13 cellular contexts compared by ENCODE assay signal in genomic region chr11:118238947-118239346, GRCh38. TPM values are rescaled to one million over a fixed set of nuclear protein-coding genes. Genes with fewer than 3 reads are reported as not detected.
DNase-seq lines count a peak whose midpoint lies in the region; ATAC-seq and TF ChIP-seq lines count a peak whose summit lies in the region.
"Had no signal": no experiment of that assay in that cellular context is flagged by ENCODE, and none has a peak within 500 bp of the region (broad histone marks: within the 10 kb centered on the region; RNA-seq: fewer than 3 reads in every experiment).

No MANE protein-coding gene starts in this region.

- intact Hi-C loops in left ventricle myocardium inferior (cut with micrococcal nuclease) (no loop called here), heart left ventricle (cut with DNase I) (no loop called here)

- H3K4me1 Mint-ChIP-seq in T-helper 17 cell, result peaks cover 69% of the 10 kb centered on the region
- peaks cover 63% of the 10 kb centered on the region for H3K4me1 Mint-ChIP-seq in endothelial cell (ENCODE audit: unreplicated experiment)
- peaks cover 12% of the 10 kb centered on the region for H3K4me1 Mint-ChIP-seq in type B pancreatic cell (ENCODE audit: unreplicated experiment)

- H3K27me3 ChIP-seq in left ventricle myocardium inferior (ENCODE audit: low read depth) (no peaks in the 10 kb centered on the region), heart left ventricle (no peaks in the 10 kb centered on the region)

- H3K27ac ChIP-seq in left ventricle myocardium inferior (replicated peaks) (peak overlapping the region; percentile 39), heart left ventricle (peak overlapping the region in 2 of 12 donors; percentile 7 to 90)
- H3K27ac ChIP-seq: C4-2B had no signal

- H3K27ac Mint-ChIP-seq in T-helper 17 cell, result peak overlapping the region; percentile 97
- peak overlapping the region; percentile 88 for H3K27ac Mint-ChIP-seq in endothelial cell (ENCODE audit: unreplicated experiment)
- H3K27ac Mint-ChIP-seq in type B pancreatic cell, result peak overlapping the region; percentile 30

- H3K36me3 ChIP-seq in left ventricle myocardium inferior, result no peaks in the 10 kb centered on the region
- H3K36me3 ChIP-seq in heart left ventricle, result no peaks in the 10 kb centered on the region

- H3K9me3 ChIP-seq in left ventricle myocardium inferior (replicated peaks), result no peaks in the 10 kb centered on the region
- no peaks in the 10 kb centered on the region for H3K9me3 ChIP-seq in heart left ventricle
- no peaks in the 10 kb centered on the region for H3K9me3 ChIP-seq in T-helper 17 cell (ENCODE audit: control insufficient read depth, low read length, poor library complexity, severe bottlenecking)

- TF ChIP-seq CTCF in left ventricle myocardium inferior (IDR thresholded peaks at IDR 0.05; ENCODE audit: borderline replicate concordance), result no peak
- no peak for TF ChIP-seq CTCF in heart left ventricle (IDR thresholded peaks at IDR 0.05)
- TF ChIP-seq CTCF in endothelial cell (IDR thresholded peaks at IDR 0.05; ENCODE audit: unreplicated experiment), result no peak
- no peak for TF ChIP-seq CTCF in type B pancreatic cell (conservative IDR thresholded peaks at IDR 0.05)

- peaks cover 52% of the 10 kb centered on the region for H3K4me1 ChIP-seq in left ventricle myocardium inferior
- H3K4me1 ChIP-seq in heart left ventricle, result peaks cover 0 to 65% (median 16%) of the 10 kb centered on the region in 12 donors

- TF ChIP-seq POLR2A in heart left ventricle (IDR thresholded peaks at IDR 0.05), result no peak

- H3K27me3 Mint-ChIP-seq in T-helper 17 cell (no peaks in the 10 kb centered on the region), endothelial cell (ENCODE audit: unreplicated experiment) (peaks cover 8% of the 10 kb centered on the region), type B pancreatic cell (peaks cover 18% of the 10 kb centered on the region)

- H3K9me3 Mint-ChIP-seq in endothelial cell (ENCODE audit: unreplicated experiment), result no peaks in the 10 kb centered on the region
- H3K9me3 Mint-ChIP-seq in type B pancreatic cell, result no peaks in the 10 kb centered on the region

- H3K4me3 Mint-ChIP-seq in T-helper 17 cell (peak overlapping the region; percentile 55), endothelial cell (ENCODE audit: unreplicated experiment) (no peak overlapping the region), type B pancreatic cell (no peak overlapping the region)

- no peak for DNase-seq in left ventricle myocardium inferior
- DNase-seq in heart left ventricle, result no peak
- DNase-seq in T-helper 17 cell, result no peak
- DNase-seq in endothelial cell (ENCODE audit: low spot score), result no peak
- DNase-seq in type B pancreatic cell (ENCODE audit: extremely low spot score, unreplicated experiment), result no peak
- DNase-seq in DMS53 (lab: John Stamatoyannopoulos, UW), result no peak
- no peak for DNase-seq in RKO (ENCODE audit: low spot score)
- no peak for DNase-seq in stimulated activated CD4-positive, alpha-beta T cell treated with anti-CD3 and anti-CD28 coated beads, Interleukin-4, amount 100 ng/mL, for 1 hour
- DNase-seq: amygdala, NCI-H2227 treated with DMSO at 0.1 percent for 48 hours, right cardiac atrium had no signal

- H3K36me3 Mint-ChIP-seq in T-helper 17 cell (ENCODE audit: low read depth), result peaks cover 14% of the 10 kb centered on the region
- H3K36me3 Mint-ChIP-seq in endothelial cell (ENCODE audit: low read depth, unreplicated experiment), result peaks cover 10% of the 10 kb centered on the region
- peaks cover under 1% of the 10 kb centered on the region for H3K36me3 Mint-ChIP-seq in type B pancreatic cell

- ATAC-seq in heart left ventricle (no peak), T-helper 17 cell (peak; percentile 4)

- H3K4me3 ChIP-seq in left ventricle myocardium inferior (no peak overlapping the region), heart left ventricle (peak overlapping the region in 1 of 12 donors; percentile 23)

RNA-seq across cellular contexts. Expression of gene MPZL3, which starts 13.2 kb away (rescaled TPM):
- total RNA-seq in left ventricle myocardium inferior, result 2.7 TPM
- 1 to 10 TPM; 1.3 to 6.2 (median 3.3) TPM for total RNA-seq in heart left ventricle
- 1 to 10 TPM; 1.3 to 4.2 TPM for polyA plus RNA-seq in heart left ventricle
- 10 to 100 TPM; 24.5 to 26.4 TPM for total RNA-seq in T-helper 17 cell
- total RNA-seq in endothelial cell (ENCODE audit: unreplicated experiment), result 10.7 TPM
- 10.2 and 32.1 TPM in 2 replicates for total RNA-seq in type B pancreatic cell (ENCODE audit: low replicate concordance)
- total RNA-seq: LHCN-M2 had no signal

RNA-seq across cellular contexts. Expression of gene JAML, which starts 14.1 kb away (rescaled TPM):
- 2.9 TPM for total RNA-seq in left ventricle myocardium inferior
- 10 to 100 TPM in 2 of 9 donors, 1 to 10 TPM in 6, under 1 TPM in 1; 0.90 to 18.4 (median 2.0) TPM for total RNA-seq in heart left ventricle
- 1 to 10 TPM; 1.4 to 1.6 TPM for polyA plus RNA-seq in heart left ventricle
- total RNA-seq in T-helper 17 cell, result 10 to 100 TPM; 79.9 to 84.0 TPM
- 0.31 TPM for total RNA-seq in endothelial cell (ENCODE audit: unreplicated experiment)
- 0.19 and 0.57 TPM in 2 replicates for total RNA-seq in type B pancreatic cell (ENCODE audit: low replicate concordance)
- total RNA-seq: LHCN-M2 had no signal

RNA-seq across cellular contexts. Expression of gene MPZL2, which starts 25.1 kb away (rescaled TPM):
- total RNA-seq in left ventricle myocardium inferior (13.4 TPM), heart left ventricle (10 to 100 TPM in 7 of 9 donors, 1 to 10 TPM in 2; 8.3 to 29.6 (median 13.2) TPM), T-helper 17 cell (under 1 TPM; 0.50 to 0.99 TPM), endothelial cell (ENCODE audit: unreplicated experiment) (1.0 TPM), type B pancreatic cell (ENCODE audit: low replicate concordance) (32.7 and 113 TPM in 2 replicates)
- 1 to 10 TPM; 7.4 to 7.7 TPM for polyA plus RNA-seq in heart left ventricle
- total RNA-seq: LHCN-M2 had no signal

Comparison
In these comparisons a context has a peak if more than half of its experiments do, and no peak if none do; other contexts are left out.
1. H3K27ac Mint-ChIP-seq: peak in every context shown above with its lines; median percentile 97 in T-helper 17 cell; 88 in endothelial cell; 30 in type B pancreatic cell.
2. RNA of gene JAML, which starts 14.1 kb away (total RNA-seq): 79.9 to 84.0 TPM in T-helper 17 cell; 2.9 TPM in left ventricle myocardium inferior (single experiment), 0.90 to 18.4 TPM in heart left ventricle, 0.31 TPM in endothelial cell (single experiment) and 0.19 to 0.57 TPM in type B pancreatic cell; every median in the first group is over 4 times any median in the second.